33 cellular contexts compared by ENCODE assay signal in genomic region chr4:28062562-28062961, GRCh38.
"Had no signal": no experiment of that assay in that cellular context is flagged by ENCODE, and none has a peak within 500 bp of the region (broad histone marks: within the 10 kb centered on the region; RNA-seq: fewer than 3 reads in every experiment).

No MANE protein-coding gene starts in this region.

- H3K4me3 ChIP-seq: colonic mucosa, esophagus muscularis mucosa, heart right ventricle, lower lobe of right lung, mucosa of descending colon, ovary, psoas muscle, skin epidermis, spleen, testis, tibial artery had no signal

- DNase-seq: colonic mucosa; effector CD8-positive, alpha-beta T cell; foreskin keratinocyte; glutamatergic neuron; heart right ventricle; hippocampal formation; immature natural killer cell; islet precursor cell; left ventricle myocardium superior; lower lobe of right lung; mucosa of descending colon; naive B cell; nucleus accumbens; ovary; posterior cingulate gyrus; psoas muscle; right cardiac atrium; spleen; stimulated activated CD4-positive, alpha-beta T cell treated with anti-CD3 and anti-CD28 coated beads, Interleukin-4, amount 100 ng/mL, for 4 hours; stimulated activated naive CD8-positive, alpha-beta T cell treated with anti-CD3 and anti-CD28 coated beads, Interleukin-15, Interleukin-2, amounts not matched to agents 100 U/mL and 50 U/mL, for 24 hours; substantia nigra; testis; tibial artery had no signal

- FAIRE-seq: endothelial cell of umbilical vein had no signal

- H3K27ac Mint-ChIP-seq: dendritic cell treated with granulocyte-macrophage colony-stimulating factor and Interleukin-4, amounts not matched to agents 40 ng/mL and 50 ng/mL, for 4 days; immature natural killer cell; memory B cell; mesothelial cell of epicardium; natural killer cell treated with Interleukin-12 subunit alpha and Interleukin-12 subunit beta and Interleukin-15 and Interleukin-18, amount 100 ng/mL, for 72 hours; stimulated activated memory B cell treated with anti-CD40 and anti-IgM and Interleukin-4, amounts not matched to agents 10 μg/mL and 1 μg/mL and 100 μg/mL, for 72 hours; type B pancreatic cell had no signal

- H3K4me1 Mint-ChIP-seq: immature natural killer cell; memory B cell; mesothelial cell of epicardium; naive B cell; neural crest cell; stimulated activated memory B cell treated with anti-CD40 and anti-IgM and Interleukin-4, amounts not matched to agents 10 μg/mL and 1 μg/mL and 100 μg/mL, for 72 hours had no signal

- H3K9me3 ChIP-seq: colonic mucosa, esophagus muscularis mucosa, heart right ventricle, lower lobe of right lung, mucosa of descending colon, ovary, psoas muscle, spleen, testis, tibial artery had no signal

- H3K9me3 Mint-ChIP-seq: dendritic cell treated with granulocyte-macrophage colony-stimulating factor and Interleukin-4, amounts not matched to agents 40 ng/mL and 50 ng/mL, for 4 days; mesothelial cell of epicardium; neural crest cell; stimulated activated memory B cell treated with anti-CD40 and anti-IgM and Interleukin-4, amounts not matched to agents 10 μg/mL and 1 μg/mL and 100 μg/mL, for 72 hours; type B pancreatic cell had no signal

- H3K36me3 ChIP-seq: colonic mucosa, esophagus muscularis mucosa, heart right ventricle, lower lobe of right lung, ovary, spleen, tibial artery had no signal

- H3K27me3 ChIP-seq: colonic mucosa, esophagus muscularis mucosa, foreskin keratinocyte, heart right ventricle, ovary, spleen, testis, tibial artery had no signal

- ATAC-seq: foreskin keratinocyte; heart right ventricle; left ventricle myocardium superior; lower lobe of right lung; mucosa of descending colon; natural killer cell treated with Interleukin-12 subunit alpha and Interleukin-12 subunit beta and Interleukin-15 and Interleukin-18, amount 100 ng/mL, for 72 hours; psoas muscle; right cardiac atrium; stimulated activated memory B cell treated with anti-CD40 and anti-IgM and Interleukin-4, amounts not matched to agents 10 μg/mL and 1 μg/mL and 100 μg/mL, for 72 hours; stimulated activated naive CD8-positive, alpha-beta T cell treated with anti-CD3 and anti-CD28 coated beads, Interleukin-15, Interleukin-2, amounts not matched to agents 100 U/mL and 50 U/mL, for 24 hours had no signal

- H3K27me3 Mint-ChIP-seq: dendritic cell treated with granulocyte-macrophage colony-stimulating factor and Interleukin-4, amounts not matched to agents 40 ng/mL and 50 ng/mL, for 4 days; memory B cell; naive B cell; natural killer cell treated with Interleukin-12 subunit alpha and Interleukin-12 subunit beta and Interleukin-15 and Interleukin-18, amount 100 ng/mL, for 72 hours; stimulated activated memory B cell treated with anti-CD40 and anti-IgM and Interleukin-4, amounts not matched to agents 10 μg/mL and 1 μg/mL and 100 μg/mL, for 72 hours; type B pancreatic cell had no signal

- H3K27ac ChIP-seq: colonic mucosa, esophagus muscularis mucosa, foreskin keratinocyte, heart right ventricle, lower lobe of right lung, ovary, psoas muscle, skin epidermis, spleen, testis, tibial artery had no signal

- H3K4me1 ChIP-seq: colonic mucosa, esophagus muscularis mucosa, foreskin keratinocyte, heart right ventricle, lower lobe of right lung, psoas muscle, spleen, testis, tibial artery had no signal

- H3K36me3 Mint-ChIP-seq: immature natural killer cell; memory B cell; mesothelial cell of epicardium; naive B cell; natural killer cell treated with Interleukin-12 subunit alpha and Interleukin-12 subunit beta and Interleukin-15 and Interleukin-18, amount 100 ng/mL, for 72 hours; stimulated activated memory B cell treated with anti-CD40 and anti-IgM and Interleukin-4, amounts not matched to agents 10 μg/mL and 1 μg/mL and 100 μg/mL, for 72 hours; type B pancreatic cell had no signal

- H3K4me3 Mint-ChIP-seq: dendritic cell treated with granulocyte-macrophage colony-stimulating factor and Interleukin-4, amounts not matched to agents 40 ng/mL and 50 ng/mL, for 4 days; immature natural killer cell; memory B cell; mesothelial cell of epicardium; naive B cell; natural killer cell treated with Interleukin-12 subunit alpha and Interleukin-12 subunit beta and Interleukin-15 and Interleukin-18, amount 100 ng/mL, for 72 hours; neural crest cell; stimulated activated memory B cell treated with anti-CD40 and anti-IgM and Interleukin-4, amounts not matched to agents 10 μg/mL and 1 μg/mL and 100 μg/mL, for 72 hours; type B pancreatic cell had no signal
